ENCODE assay signal across 13 cellular contexts in the genomic region with DNA sequence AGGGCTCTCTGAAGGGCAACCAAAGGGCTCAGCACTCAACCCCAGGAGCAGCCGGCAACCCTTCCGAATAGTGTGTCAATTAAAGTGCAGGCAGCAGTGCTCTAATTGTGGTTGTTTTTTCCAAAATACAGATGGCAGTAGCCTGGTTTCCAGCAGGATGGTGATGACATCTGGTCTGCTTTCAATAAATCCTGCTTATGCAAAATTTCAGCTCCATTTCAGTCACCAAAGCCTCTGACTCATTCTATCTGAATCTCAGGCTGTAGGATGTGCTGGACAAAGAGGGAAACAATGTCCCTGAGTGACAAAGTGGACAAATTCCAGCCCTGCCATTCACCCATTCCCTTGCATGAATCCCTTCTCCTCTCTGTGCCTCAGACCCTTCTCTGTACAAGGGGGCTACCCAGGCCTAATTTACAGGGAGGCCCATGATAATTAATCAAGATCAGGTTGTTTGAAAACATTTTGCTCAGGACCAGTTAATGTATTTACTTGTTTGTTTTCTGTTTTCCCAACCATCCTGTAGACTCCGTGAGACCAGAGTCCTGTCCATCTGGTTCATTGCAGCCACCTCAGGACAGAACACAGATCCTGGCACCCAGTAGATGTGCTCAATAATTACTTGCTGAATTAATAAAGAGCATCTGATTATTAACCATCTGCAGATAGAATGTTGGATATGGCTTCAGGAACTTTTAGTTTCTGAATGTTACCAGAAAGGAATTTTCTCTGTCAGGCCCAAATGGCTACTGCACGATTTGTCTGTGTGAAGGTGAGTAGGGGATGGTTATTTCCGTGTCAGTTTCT. TPM values are rescaled to one million over a fixed set of nuclear protein-coding genes. Genes with fewer than 3 reads are reported as not detected.
DNase-seq lines count a peak whose midpoint lies in the region; ATAC-seq and FAIRE-seq lines count a peak whose summit lies in the region.
"Had no signal": no experiment of that assay in that cellular context is flagged by ENCODE, and none has a peak within 500 bp of the region (broad histone marks: within the 10 kb centered on the region; RNA-seq: fewer than 3 reads in every experiment).

No MANE protein-coding gene starts in this region.

- no peaks in the 10 kb centered on the region for H3K4me1 Mint-ChIP-seq in activated naive CD4-positive, alpha-beta T cell treated with anti-CD3 and anti-CD28 coated beads, Interleukin-2, amount 10 ng/mL, durations not matched to agents 7 days and 5 days
- H3K4me1 Mint-ChIP-seq: activated CD4-positive, alpha-beta T cell treated with anti-CD3 and anti-CD28 coated beads for 36 hours had no signal

- DNase-seq in AG08395 (ENCODE audit: low spot score), result peak; percentile 92
- peak; percentile 68 for DNase-seq in HTR-8/SVneo (ENCODE audit: insufficient read length, low spot score)
- peak; percentile 80 for DNase-seq in astrocyte of the hippocampus (ENCODE audit: low read depth, low spot score)
- DNase-seq in inferior parietal cortex (ENCODE audit: extremely low spot score), result peak; percentile 39
- no peak for DNase-seq in activated naive CD4-positive, alpha-beta T cell treated with anti-CD3 and anti-CD28 coated beads, Interleukin-2, amount 10 ng/mL, durations not matched to agents 7 days and 5 days
- no peak for DNase-seq in cardiac septum (ENCODE audit: low spot score)
- DNase-seq: activated CD4-positive, alpha-beta T cell treated with anti-CD3 and anti-CD28 coated beads for 36 hours; occipital lobe had no signal

- ATAC-seq in GM21723 (IDR thresholded peaks at IDR 0.05; ENCODE audit: unreplicated experiment) (no peak), HG03139 (IDR thresholded peaks at IDR 0.05; ENCODE audit: unreplicated experiment) (no peak)
- ATAC-seq: activated CD4-positive, alpha-beta T cell treated with anti-CD3 and anti-CD28 coated beads for 36 hours; activated naive CD4-positive, alpha-beta T cell treated with anti-CD3 and anti-CD28 coated beads, Interleukin-2, amount 50 U/mL, for 72 hours had no signal

- H3K4me3 Mint-ChIP-seq in activated naive CD4-positive, alpha-beta T cell treated with anti-CD3 and anti-CD28 coated beads, Interleukin-2, amount 10 ng/mL, durations not matched to agents 7 days and 5 days, result no peak overlapping the region
- H3K4me3 Mint-ChIP-seq: activated CD4-positive, alpha-beta T cell treated with anti-CD3 and anti-CD28 coated beads for 36 hours had no signal

- H3K27ac Mint-ChIP-seq in activated naive CD4-positive, alpha-beta T cell treated with anti-CD3 and anti-CD28 coated beads, Interleukin-2, amount 10 ng/mL, durations not matched to agents 7 days and 5 days, result no peak overlapping the region
- H3K27ac Mint-ChIP-seq: activated CD4-positive, alpha-beta T cell treated with anti-CD3 and anti-CD28 coated beads for 36 hours; activated naive CD4-positive, alpha-beta T cell treated with anti-CD3 and anti-CD28 coated beads, Interleukin-2, amount 50 U/mL, for 72 hours had no signal

- intact Hi-C loops in cardiac septum (cut with DNase I), result no loop called here

- CTCF ChIA-PET in activated naive CD4-positive, alpha-beta T cell treated with anti-CD3 and anti-CD28 coated beads, Interleukin-2, amount 10 ng/mL, durations not matched to agents 7 days and 5 days (lab: Charles Lee), result interaction anchor here (0.8 kb wide), 1 partner anchor 11 kb away, joined by 3 read pairs; no protein-coding TSS in a partner anchor

- FAIRE-seq in HTR-8/SVneo (lab: Jason Lieb, UNC), result peak; percentile 95
- FAIRE-seq: endometrium, keratinocyte had no signal

- H3K27me3 Mint-ChIP-seq in activated naive CD4-positive, alpha-beta T cell treated with anti-CD3 and anti-CD28 coated beads, Interleukin-2, amount 10 ng/mL, durations not matched to agents 7 days and 5 days, result peaks cover 36% of the 10 kb centered on the region

- H3K9me3 Mint-ChIP-seq in activated naive CD4-positive, alpha-beta T cell treated with anti-CD3 and anti-CD28 coated beads, Interleukin-2, amount 10 ng/mL, durations not matched to agents 7 days and 5 days, result no peaks in the 10 kb centered on the region
- H3K9me3 Mint-ChIP-seq: activated naive CD4-positive, alpha-beta T cell treated with anti-CD3 and anti-CD28 coated beads, Interleukin-2, amount 50 U/mL, for 72 hours had no signal

- no peaks in the 10 kb centered on the region for H3K36me3 Mint-ChIP-seq in activated naive CD4-positive, alpha-beta T cell treated with anti-CD3 and anti-CD28 coated beads, Interleukin-2, amount 10 ng/mL, durations not matched to agents 7 days and 5 days
- H3K36me3 Mint-ChIP-seq: activated naive CD4-positive, alpha-beta T cell treated with anti-CD3 and anti-CD28 coated beads, Interleukin-2, amount 50 U/mL, for 72 hours had no signal

RNA-seq across cellular contexts. Expression of gene FOXI1, which starts 27.1 kb away (rescaled TPM):
- not detected for total RNA-seq in cardiac septum
- total RNA-seq: activated CD4-positive, alpha-beta T cell treated with anti-CD3 and anti-CD28 coated beads for 36 hours; activated naive CD4-positive, alpha-beta T cell treated with anti-CD3 and anti-CD28 coated beads, Interleukin-2, amount 50 U/mL, for 72 hours; occipital lobe had no signal

Comparison
In these comparisons a context has a peak if more than half of its experiments do, and no peak if none do; other contexts are left out.
1. DNase-seq: peak in AG08395 (single experiment), HTR-8/SVneo (single experiment), astrocyte of the hippocampus (single experiment) and inferior parietal cortex (single experiment); none in activated naive CD4-positive, alpha-beta T cell treated with anti-CD3 and anti-CD28 coated beads, Interleukin-2, amount 10 ng/mL, durations not matched to agents 7 days and 5 days (single experiment) and cardiac septum (single experiment).